ENCODE assay signal across 8 cellular contexts in genomic region chr19:40751065-40751923, GRCh38. TPM values are rescaled to one million over a fixed set of nuclear protein-coding genes. Genes with fewer than 3 reads are reported as not detected.
DNase-seq lines count a peak whose midpoint lies in the region; ATAC-seq, FAIRE-seq and TF ChIP-seq lines count a peak whose summit lies in the region.

TSS of gene SNRPA (plus strand) at chr19:40751203. CDS start at chr19:40751409, 206 bp downstream.

- intact Hi-C loops in Right ventricle myocardium superior (cut with DNase I) = no loop called here
- intact Hi-C loops in pancreas (cut with DNase I) = no loop called here

- peaks cover 52% of the 10 kb centered on the region for H3K79me2 ChIP-seq in SU-DHL-6 (ENCODE audit: insufficient read depth, low read length)

- peak; percentile 73 to 95 for TF ChIP-seq EP300 in tibial nerve (IDR thresholded peaks at IDR 0.05)

- peak; percentile 57 for ATAC-seq in HG02678 (IDR thresholded peaks at IDR 0.05; ENCODE audit: unreplicated experiment)
- ATAC-seq in Right ventricle myocardium superior (ENCODE audit: poor library complexity) = peak; percentile 90
- ATAC-seq in pancreas = peak; percentile 84 to 90 (median 86)

- TF ChIP-seq POLR2A in GM10847 (IDR thresholded peaks at IDR 0.05; ENCODE audit: extremely low read depth, insufficient read length) = peak; percentile 42
- peak; percentile 86 to 87 for TF ChIP-seq POLR2A in tibial nerve (IDR thresholded peaks at IDR 0.05)

- peaks cover 6% of the 10 kb centered on the region for H3K36me3 ChIP-seq in SU-DHL-6 (ENCODE audit: low read length)
- H3K36me3 ChIP-seq in pancreas = peaks cover 0 to 5% (median 0%) of the 10 kb centered on the region in 3 donors
- H3K36me3 ChIP-seq in tibial nerve = peaks cover 0 to 24% (median 0%) of the 10 kb centered on the region in 3 donors

- peak within 1 kb of the TSS; percentile 91 for H3K27ac ChIP-seq in SU-DHL-6 (ENCODE audit: low read depth, low read length)
- H3K27ac ChIP-seq in pancreas = peak within 1 kb of the TSS; percentile 80 to 92 (median 90)
- peak within 1 kb of the TSS; percentile 85 to 97 (median 92) for H3K27ac ChIP-seq in tibial nerve

- peak within 1 kb of the TSS; percentile 84 for H3K9ac ChIP-seq in SU-DHL-6 (ENCODE audit: low read length)

- no peaks in the 10 kb centered on the region for H3F3A ChIP-seq in SU-DHL-6 (ENCODE audit: insufficient read depth)

- WGBS in pancreas, 2 donors = 0% methylated on average over 42 of the region's 42 CpGs
- 0% methylated on average over 39 to 42 of the region's 42 CpGs for WGBS in tibial nerve, 2 donors

- H3K4me3 ChIP-seq in SU-DHL-6 (ENCODE audit: insufficient read depth, low read length, poor library complexity, severe bottlenecking) (peak within 1 kb of the TSS; percentile 70), pancreas (peak within 1 kb of the TSS; percentile 37 to 80 (median 55)), tibial nerve (peak within 1 kb of the TSS; percentile 78 to 85 (median 80))

- H3K27me3 ChIP-seq in SU-DHL-6 (ENCODE audit: low read length) = no peaks in the 10 kb centered on the region
- no peaks in the 10 kb centered on the region for H3K27me3 ChIP-seq in pancreas
- H3K27me3 ChIP-seq in tibial nerve = no peaks in the 10 kb centered on the region

- peaks cover 0 to 38% (median 7%) of the 10 kb centered on the region in 3 donors for H3K4me1 ChIP-seq in pancreas
- H3K4me1 ChIP-seq in tibial nerve = peaks cover 0 to 63% (median 32%) of the 10 kb centered on the region in 4 donors

- TF ChIP-seq CTCF in SU-DHL-6 (IDR thresholded peaks at IDR 0.05; ENCODE audit: insufficient read depth, low read length, poor library complexity, severe bottlenecking) = no peak
- no peak for TF ChIP-seq CTCF in pancreas (IDR thresholded peaks at IDR 0.05)
- no peak for TF ChIP-seq CTCF in tibial nerve (IDR thresholded peaks at IDR 0.05)

- H3K4me2 ChIP-seq in SU-DHL-6 (ENCODE audit: low read depth, low read length, poor library complexity, severe bottlenecking) = peak within 1 kb of the TSS; percentile 94

- H3K9me2 ChIP-seq in SU-DHL-6 (replicated peaks; ENCODE audit: insufficient read depth, low read length) = no peaks in the 10 kb centered on the region

- peaks cover 11% of the 10 kb centered on the region for H4K20me1 ChIP-seq in SU-DHL-6 (ENCODE audit: low read depth, low read length)

- H2AFZ ChIP-seq in SU-DHL-6 (ENCODE audit: low read depth, low read length, severe bottlenecking) = peak within 1 kb of the TSS; percentile 23

- DNase-seq in NCI-H128 (lab: John Stamatoyannopoulos, UW; ENCODE audit: unreplicated experiment) = peak; percentile 97
- peak; percentile 90 for DNase-seq in activated naive CD8-positive, alpha-beta T cell treated with anti-CD3 and anti-CD28 coated beads, Interleukin-2, amount 50 U/mL, for 16 hours (ENCODE audit: low read depth, low spot score)
- peak; percentile 98 for DNase-seq in Right ventricle myocardium superior
- peak; percentile 92 to 98 (median 96) for DNase-seq in pancreas
- DNase-seq in tibial nerve (ENCODE audit: low spot score in 2 of 2) = peak; percentile 95 to 96

- H3K9me3 ChIP-seq in SU-DHL-6 (ENCODE audit: insufficient read depth, low read length) = no peaks in the 10 kb centered on the region
- no peaks in the 10 kb centered on the region for H3K9me3 ChIP-seq in pancreas
- no peaks in the 10 kb centered on the region for H3K9me3 ChIP-seq in tibial nerve

- FAIRE-seq in pancreas (lab: Jason Lieb, UNC) = no peak

RNA-seq across cellular contexts. Expression of gene SNRPA, which starts in this region (rescaled TPM):
- 27.7 TPM for total RNA-seq in Right ventricle myocardium superior
- total RNA-seq in pancreas = 10 to 100 TPM; 18.9 to 33.0 (median 23.7) TPM
- 10 to 100 TPM; 28.0 to 32.0 TPM for polyA plus RNA-seq in pancreas
- total RNA-seq in tibial nerve = 10 to 100 TPM; 52.8 to 92.7 (median 70.9) TPM

Comparison
In these comparisons a context has a peak if more than half of its experiments do, and no peak if none do; other contexts are left out.
1. Peak in every context shown above with its lines: DNase-seq, ATAC-seq, H3K4me3 ChIP-seq and H3K27ac ChIP-seq.